ENCODE assay signal across 9 cellular contexts in the genomic region with DNA sequence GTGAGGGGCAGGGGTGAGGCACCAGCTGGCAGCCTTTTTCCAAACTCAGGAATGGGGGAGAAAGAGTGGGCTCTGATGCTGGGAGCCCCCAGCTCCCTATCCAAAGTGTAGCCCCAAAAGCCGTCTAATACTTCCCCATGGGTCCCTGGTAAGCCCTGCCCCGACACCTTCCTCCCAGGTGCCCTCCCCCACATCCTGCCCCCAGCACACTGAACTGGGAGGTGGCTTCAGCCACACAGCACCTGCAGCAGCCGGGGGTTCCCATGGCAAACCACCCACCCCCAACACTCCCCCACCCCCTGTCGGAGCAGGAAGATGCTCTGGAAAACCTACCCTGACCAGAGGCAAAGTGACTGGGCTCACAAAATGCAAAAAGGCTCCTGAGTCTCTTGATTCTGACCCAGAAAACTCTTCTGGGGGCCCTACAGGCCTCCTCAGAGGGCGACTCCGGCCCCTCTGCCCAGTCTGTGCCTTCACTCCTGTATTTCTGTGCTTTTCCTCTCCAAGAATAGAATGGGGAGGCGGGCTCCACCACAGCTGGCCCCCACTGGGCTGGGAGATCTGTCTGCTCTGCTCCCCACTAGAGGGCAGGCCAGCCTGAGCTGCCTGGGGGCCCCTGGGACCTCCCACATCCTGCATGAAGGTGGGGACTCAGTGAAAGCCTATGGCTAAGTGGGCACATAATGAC.
DNase-seq lines count a peak whose midpoint lies in the region; ATAC-seq and TF ChIP-seq lines count a peak whose summit lies in the region.
"Had no signal": no experiment of that assay in that cellular context is flagged by ENCODE, and none has a peak within 500 bp of the region (broad histone marks: within the 10 kb centered on the region; RNA-seq: fewer than 3 reads in every experiment).

No MANE protein-coding gene starts in this region.

- TF ChIP-seq CTCF in fibroblast of the aortic adventitia (IDR thresholded peaks at IDR 0.05; ENCODE audit: insufficient read depth, low read length) = peak; percentile 32

- ATAC-seq in HG03460 (IDR thresholded peaks at IDR 0.05; ENCODE audit: unreplicated experiment) = peak; percentile 70

- peak; percentile 52 for DNase-seq in NK-92 treated with Interleukin-12 subunit alpha and Interleukin-12 subunit beta, amount 100 ng/mL, for 24 hours (lab: John Stamatoyannopoulos, UW)
- no peak for DNase-seq in NK-92 (lab: John Stamatoyannopoulos, UW; ENCODE audit: unreplicated experiment)
- DNase-seq in activated CD8-positive, alpha-beta memory T cell treated with anti-CD3 and anti-CD28 coated beads, Interleukin-2, amount 50 U/mL, for 1 hour (ENCODE audit: extremely low read depth) = peak; percentile 20
- DNase-seq in fibroblast of the aortic adventitia (ENCODE audit: low read depth) = no peak
- DNase-seq in stimulated activated CD4-positive, alpha-beta T cell treated with anti-CD3 and anti-CD28 coated beads, Interleukin-12 subunit alpha, Interleukin-12 subunit beta, amount 100 ng/mL, for 48 hours (ENCODE audit: low read depth in 2 of 3, low spot score in 1 of 3) = peak in 2 of 3 donors; percentile 4 to 7
- DNase-seq in NCI-H1694 treated with DMSO at 0.1 percent for 48 hours (lab: John Stamatoyannopoulos, UW) = no peak
- no peak for DNase-seq in KG1 (lab: John Stamatoyannopoulos, UW)

- no peak overlapping the region for H3K4me3 ChIP-seq in fibroblast of the aortic adventitia (ENCODE audit: low read depth, low read length)
- H3K4me3 ChIP-seq: thoracic aorta had no signal

Comparison
In these comparisons a context has a peak if more than half of its experiments do, and no peak if none do; other contexts are left out.
1. DNase-seq: peak in NK-92 treated with Interleukin-12 subunit alpha and Interleukin-12 subunit beta, amount 100 ng/mL, for 24 hours (single experiment), activated CD8-positive, alpha-beta memory T cell treated with anti-CD3 and anti-CD28 coated beads, Interleukin-2, amount 50 U/mL, for 1 hour (single experiment) and stimulated activated CD4-positive, alpha-beta T cell treated with anti-CD3 and anti-CD28 coated beads, Interleukin-12 subunit alpha, Interleukin-12 subunit beta, amount 100 ng/mL, for 48 hours (2 of 3); none in NK-92 (single experiment), fibroblast of the aortic adventitia (single experiment), NCI-H1694 treated with DMSO at 0.1 percent for 48 hours (single experiment) and KG1 (single experiment).